12 cellular contexts compared by ENCODE assay signal in genomic region chr6:81808834-81809598, GRCh38. TPM values are rescaled to one million over a fixed set of nuclear protein-coding genes. Genes with fewer than 3 reads are reported as not detected.
A peak's percentile ranks its signal among the peaks of the same experiment; 100 is the strongest.
DNase-seq lines count a peak whose midpoint lies in the region; ATAC-seq, FAIRE-seq and TF ChIP-seq lines count a peak whose summit lies in the region.
"Had no signal": no experiment of that assay in that cellular context is flagged by ENCODE, and none has a peak within 500 bp of the region (broad histone marks: within the 10 kb centered on the region; RNA-seq: fewer than 3 reads in every experiment).

No MANE protein-coding gene starts in this region.

- H3K4me1 ChIP-seq in endocrine pancreas (ENCODE audit: control insufficient read depth, insufficient read depth, low read length) (peaks cover 13% of the 10 kb centered on the region), mucosa of rectum (ENCODE audit: control insufficient read depth in 2 of 2, insufficient read depth in 2 of 2, low read length in 2 of 2) (peaks cover 4 to 9% of the 10 kb centered on the region in 2 donors), aorta (ENCODE audit: control insufficient read depth in 1 of 2, insufficient read depth in 2 of 2, low read length in 2 of 2) (no peaks in the 10 kb centered on the region)

- H3K27ac ChIP-seq in mucosa of rectum (ENCODE audit: low read depth in 2 of 2, low read length in 2 of 2) (peak overlapping the region; percentile 1 to 34), aorta (ENCODE audit: low read depth in 1 of 2, low read length in 2 of 2) (no peak overlapping the region)

- TF ChIP-seq CTCF in D721Med (IDR thresholded peaks at IDR 0.05; ENCODE audit: insufficient read depth, missing control alignments), result no peak

- H3K27me3 ChIP-seq in endocrine pancreas (ENCODE audit: control insufficient read depth, insufficient read depth, low read length) (no peaks in the 10 kb centered on the region), mucosa of rectum (ENCODE audit: control insufficient read depth in 2 of 2, insufficient read depth in 2 of 2, low read length in 2 of 2) (no peaks in the 10 kb centered on the region), aorta (ENCODE audit: control insufficient read depth in 1 of 2, insufficient read depth in 2 of 2, low read length in 1 of 2) (no peaks in the 10 kb centered on the region)
- H3K27me3 ChIP-seq: MG63 had no signal

- intact Hi-C loops in Right ventricle myocardium inferior (cut with DNase I) (no loop called here), cardiac septum (cut with DNase I) (no loop called here), aorta (cut with DNase I) (no loop called here)

- FAIRE-seq in D721Med (lab: Jason Lieb, UNC) (no peak), RCC 7860 (lab: Jason Lieb, UNC) (no peak)
- FAIRE-seq: A204.1, TTC549 had no signal

- H3K36me3 ChIP-seq in endocrine pancreas (ENCODE audit: control insufficient read depth, insufficient read depth, low read length) (no peaks in the 10 kb centered on the region), mucosa of rectum (ENCODE audit: control insufficient read depth in 2 of 2, insufficient read depth in 2 of 2, low read length in 2 of 2) (no peaks in the 10 kb centered on the region), aorta (ENCODE audit: control insufficient read depth in 1 of 2, insufficient read depth in 2 of 2, low read length in 1 of 2) (no peaks in the 10 kb centered on the region)
- H3K36me3 ChIP-seq: MG63 had no signal

- peak overlapping the region; percentile 63 for H3K4me3 ChIP-seq in endocrine pancreas (ENCODE audit: control insufficient read depth, insufficient read depth, low read length)
- no peak overlapping the region for H3K4me3 ChIP-seq in mucosa of rectum (ENCODE audit: low read length in 2 of 2)
- peak overlapping the region in 1 of 2 donors; percentile 54 for H3K4me3 ChIP-seq in aorta (ENCODE audit: low read length in 2 of 2)
- H3K4me3 ChIP-seq: MG63 had no signal

- H3K9ac ChIP-seq in endocrine pancreas (ENCODE audit: control insufficient read depth, insufficient read depth, low read length) (no peak overlapping the region), mucosa of rectum (ENCODE audit: low read depth in 1 of 2, low read length in 2 of 2) (no peak overlapping the region)

- ATAC-seq in Right ventricle myocardium inferior, result peak; percentile 66
- peak; percentile 68 for ATAC-seq in aorta (ENCODE audit: low FRiP score)
- ATAC-seq in HG03039 (IDR thresholded peaks at IDR 0.05; ENCODE audit: unreplicated experiment), result no peak

- WGBS in aorta, 2 donors, result 2% methylated on average over 6 of the region's 6 CpGs

- H3K9me3 ChIP-seq in endocrine pancreas (ENCODE audit: control insufficient read depth, low read length) (no peaks in the 10 kb centered on the region), mucosa of rectum (ENCODE audit: control insufficient read depth in 2 of 2, low read length in 2 of 2) (no peaks in the 10 kb centered on the region), aorta (ENCODE audit: control insufficient read depth, low read length) (no peaks in the 10 kb centered on the region)
- H3K9me3 ChIP-seq: MG63 had no signal

- DNase-seq in Right ventricle myocardium inferior (ENCODE audit: missing footprints), result peak; percentile 71
- no peak for DNase-seq in cardiac septum (ENCODE audit: low spot score)
- peak in 1 of 2 donors; percentile 71 for DNase-seq in aorta
- no peak for DNase-seq in D721Med (ENCODE audit: insufficient read length, low spot score)
- DNase-seq in RCC 7860 (ENCODE audit: low spot score), result no peak
- DNase-seq: activated effector memory CD4-positive, alpha-beta T cell treated with Interleukin-2 at 50 U/mL for 16 hours; MG63 had no signal

RNA-seq across cellular contexts. Expression of gene TENT5A, which starts 56.5 kb away (rescaled TPM):
- total RNA-seq in Right ventricle myocardium inferior, result 60.9 TPM
- total RNA-seq in cardiac septum, result 35.2 TPM
- 10 to 100 TPM; 25.5 to 26.9 TPM for total RNA-seq in aorta
- polyA plus RNA-seq in aorta, result 10 to 100 TPM in 1 of 2 donors, 1 to 10 TPM in 1; 9.6 to 21.7 TPM

Comparison
In these comparisons a context has a peak if more than half of its experiments do, and no peak if none do; other contexts are left out.
1. H3K27ac ChIP-seq: peak in mucosa of rectum (2 of 2); none in aorta (0 of 2).